Comparison of ENCODE assay signal across 2 cellular contexts in genomic region chr10:103470755-103471653, GRCh38.
TF ChIP-seq lines count a peak whose summit lies in the region.

No MANE protein-coding gene starts in this region.

TF ChIP-seq in A549, 52 proteins besides CTCF, POLR2A, EP300 and RAD21:
- TF ChIP-seq ZFP36 (IDR thresholded peaks at IDR 0.05; ENCODE audit: borderline replicate concordance, partially characterized antibody) (no peak), PHF8 (IDR thresholded peaks at IDR 0.05; ENCODE audit: borderline replicate concordance, low read depth) (no peak), FOSB (CRISPR knock-in tag; IDR thresholded peaks at IDR 0.05) (no peak), POLR2AphosphoS2 (conservative IDR thresholded peaks at IDR 0.05; ENCODE audit: low read length) (no peak), JUNB (IDR thresholded peaks at IDR 0.05) (no peak), KDM1A (IDR thresholded peaks at IDR 0.05; ENCODE audit: low read depth) (no peak), HEYL (CRISPR knock-in tag; IDR thresholded peaks at IDR 0.05) (no peak), SREBF2 (IDR thresholded peaks at IDR 0.05) (no peak), EHMT2 (IDR thresholded peaks at IDR 0.05; ENCODE audit: low read depth) (no peak), MAFK (IDR thresholded peaks at IDR 0.05; ENCODE audit: partially characterized antibody) (no peak), RCOR1 (IDR thresholded peaks at IDR 0.05; ENCODE audit: low read depth, low read length) (no peak), HOXA7 (CRISPR knock-in tag; IDR thresholded peaks at IDR 0.05) (no peak), CHD2 (IDR thresholded peaks at IDR 0.05; ENCODE audit: low read length, partially characterized antibody) (no peak), MYC (IDR thresholded peaks at IDR 0.05; ENCODE audit: borderline replicate concordance, low read length) (no peak), CEBPB (IDR thresholded peaks at IDR 0.05) (no peak), NR3C1 (IDR thresholded peaks at IDR 0.05) (no peak), ZNF302 (CRISPR knock-in tag; IDR thresholded peaks at IDR 0.05) (no peak), USF2 (IDR thresholded peaks at IDR 0.05) (no peak)
- TF ChIP-seq, protein P1, sequence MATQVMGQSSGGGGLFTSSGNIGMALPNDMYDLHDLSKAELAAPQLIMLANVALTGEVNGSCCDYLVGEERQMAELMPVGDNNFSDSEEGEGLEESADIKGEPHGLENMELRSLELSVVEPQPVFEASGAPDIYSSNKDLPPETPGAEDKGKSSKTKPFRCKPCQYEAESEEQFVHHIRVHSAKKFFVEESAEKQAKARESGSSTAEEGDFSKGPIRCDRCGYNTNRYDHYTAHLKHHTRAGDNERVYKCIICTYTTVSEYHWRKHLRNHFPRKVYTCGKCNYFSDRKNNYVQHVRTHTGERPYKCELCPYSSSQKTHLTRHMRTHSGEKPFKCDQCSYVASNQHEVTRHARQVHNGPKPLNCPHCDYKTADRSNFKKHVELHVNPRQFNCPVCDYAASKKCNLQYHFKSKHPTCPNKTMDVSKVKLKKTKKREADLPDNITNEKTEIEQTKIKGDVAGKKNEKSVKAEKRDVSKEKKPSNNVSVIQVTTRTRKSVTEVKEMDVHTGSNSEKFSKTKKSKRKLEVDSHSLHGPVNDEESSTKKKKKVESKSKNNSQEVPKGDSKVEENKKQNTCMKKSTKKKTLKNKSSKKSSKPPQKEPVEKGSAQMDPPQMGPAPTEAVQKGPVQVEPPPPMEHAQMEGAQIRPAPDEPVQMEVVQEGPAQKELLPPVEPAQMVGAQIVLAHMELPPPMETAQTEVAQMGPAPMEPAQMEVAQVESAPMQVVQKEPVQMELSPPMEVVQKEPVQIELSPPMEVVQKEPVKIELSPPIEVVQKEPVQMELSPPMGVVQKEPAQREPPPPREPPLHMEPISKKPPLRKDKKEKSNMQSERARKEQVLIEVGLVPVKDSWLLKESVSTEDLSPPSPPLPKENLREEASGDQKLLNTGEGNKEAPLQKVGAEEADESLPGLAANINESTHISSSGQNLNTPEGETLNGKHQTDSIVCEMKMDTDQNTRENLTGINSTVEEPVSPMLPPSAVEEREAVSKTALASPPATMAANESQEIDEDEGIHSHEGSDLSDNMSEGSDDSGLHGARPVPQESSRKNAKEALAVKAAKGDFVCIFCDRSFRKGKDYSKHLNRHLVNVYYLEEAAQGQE (IDR thresholded peaks at IDR 0.05) = no peak

TF ChIP-seq in K562, 482 proteins besides CTCF, POLR2A, EP300 and RAD21 (continues in another document):
- TF ChIP-seq DIDO1 (tag; IDR thresholded peaks at IDR 0.05; ENCODE audit: low read depth) (no peak), DPF2 (IDR thresholded peaks at IDR 0.05) (peak; percentile 56), PRDM10 (IDR thresholded peaks at IDR 0.05; ENCODE audit: partially characterized antibody) (peak; percentile 94), TARDBP (IDR thresholded peaks at IDR 0.05) (no peak), MCM3 (IDR thresholded peaks at IDR 0.05) (no peak), NR0B1 (IDR thresholded peaks at IDR 0.05; ENCODE audit: partially characterized antibody) (no peak), TCF7L2 (IDR thresholded peaks at IDR 0.05; ENCODE audit: low read depth, low read length) (no peak), RBM17 (IDR thresholded peaks at IDR 0.05; ENCODE audit: borderline replicate concordance, low read depth, low read length) (no peak), CXXC5 (CRISPR knock-in tag; IDR thresholded peaks at IDR 0.05) (no peak), PBX2 (CRISPR knock-in tag; IDR thresholded peaks at IDR 0.05; ENCODE audit: low read depth) (no peak), PBX2 (tag; conservative IDR thresholded peaks at IDR 0.05; ENCODE audit: low read depth) (no peak), SAP30 (IDR thresholded peaks at IDR 0.05; ENCODE audit: borderline replicate concordance, insufficient read depth, low read depth, low read length, poor library complexity, severe bottlenecking) (no peak), EHMT2 (IDR thresholded peaks at IDR 0.05) (no peak), HNRNPK (IDR thresholded peaks at IDR 0.05; ENCODE audit: low read depth, low read length, poor library complexity, severe bottlenecking) (no peak), KDM1A (IDR thresholded peaks at IDR 0.05) (peak; percentile 84 to 90), SMARCA5 (IDR thresholded peaks at IDR 0.05) (no peak), KAT7 (CRISPR knock-in tag; IDR thresholded peaks at IDR 0.05; ENCODE audit: borderline replicate concordance) (no peak), AFF4 (CRISPR knock-in tag; IDR thresholded peaks at IDR 0.05) (no peak), CBX3 (IDR thresholded peaks at IDR 0.05; ENCODE audit: borderline replicate concordance in 1 of 2, low read length in 2 of 2) (no peak), ZKSCAN8 (CRISPR knock-in tag; IDR thresholded peaks at IDR 0.05) (peak; percentile 93), ZBTB26 (CRISPR knock-in tag; IDR thresholded peaks at IDR 0.05) (no peak), ZNF644 (tag; IDR thresholded peaks at IDR 0.05; ENCODE audit: low read depth) (0 out of 2 replicates have a peak, but pooled peaks have one; percentile 10), THRA (IDR thresholded peaks at IDR 0.05) (no peak), MXD1 (CRISPR knock-in tag; IDR thresholded peaks at IDR 0.05; ENCODE audit: borderline replicate concordance, poor library complexity, severe bottlenecking) (no peak), SP2 (IDR thresholded peaks at IDR 0.05; ENCODE audit: extremely low read depth, low read depth, low read length, poor library complexity, severe bottlenecking) (no peak), PCBP2 (IDR thresholded peaks at IDR 0.05; ENCODE audit: low read depth, low read length, poor library complexity, severe bottlenecking) (no peak)
- TF ChIP-seq, protein P2, sequence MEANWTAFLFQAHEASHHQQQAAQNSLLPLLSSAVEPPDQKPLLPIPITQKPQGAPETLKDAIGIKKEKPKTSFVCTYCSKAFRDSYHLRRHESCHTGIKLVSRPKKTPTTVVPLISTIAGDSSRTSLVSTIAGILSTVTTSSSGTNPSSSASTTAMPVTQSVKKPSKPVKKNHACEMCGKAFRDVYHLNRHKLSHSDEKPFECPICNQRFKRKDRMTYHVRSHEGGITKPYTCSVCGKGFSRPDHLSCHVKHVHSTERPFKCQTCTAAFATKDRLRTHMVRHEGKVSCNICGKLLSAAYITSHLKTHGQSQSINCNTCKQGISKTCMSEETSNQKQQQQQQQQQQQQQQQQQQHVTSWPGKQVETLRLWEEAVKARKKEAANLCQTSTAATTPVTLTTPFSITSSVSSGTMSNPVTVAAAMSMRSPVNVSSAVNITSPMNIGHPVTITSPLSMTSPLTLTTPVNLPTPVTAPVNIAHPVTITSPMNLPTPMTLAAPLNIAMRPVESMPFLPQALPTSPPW (CRISPR knock-in tag; IDR thresholded peaks at IDR 0.05) = peak; percentile 89
- TF ChIP-seq, protein P3, sequence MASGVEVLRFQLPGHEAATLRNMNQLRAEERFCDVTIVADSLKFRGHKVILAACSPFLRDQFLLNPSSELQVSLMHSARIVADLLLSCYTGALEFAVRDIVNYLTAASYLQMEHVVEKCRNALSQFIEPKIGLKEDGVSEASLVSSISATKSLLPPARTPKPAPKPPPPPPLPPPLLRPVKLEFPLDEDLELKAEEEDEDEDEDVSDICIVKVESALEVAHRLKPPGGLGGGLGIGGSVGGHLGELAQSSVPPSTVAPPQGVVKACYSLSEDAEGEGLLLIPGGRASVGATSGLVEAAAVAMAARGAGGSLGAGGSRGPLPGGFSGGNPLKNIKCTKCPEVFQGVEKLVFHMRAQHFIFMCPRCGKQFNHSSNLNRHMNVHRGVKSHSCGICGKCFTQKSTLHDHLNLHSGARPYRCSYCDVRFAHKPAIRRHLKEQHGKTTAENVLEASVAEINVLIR (CRISPR knock-in tag; IDR thresholded peaks at IDR 0.05) = no peak
